31 cellular contexts compared by ENCODE assay signal in the genomic region with DNA sequence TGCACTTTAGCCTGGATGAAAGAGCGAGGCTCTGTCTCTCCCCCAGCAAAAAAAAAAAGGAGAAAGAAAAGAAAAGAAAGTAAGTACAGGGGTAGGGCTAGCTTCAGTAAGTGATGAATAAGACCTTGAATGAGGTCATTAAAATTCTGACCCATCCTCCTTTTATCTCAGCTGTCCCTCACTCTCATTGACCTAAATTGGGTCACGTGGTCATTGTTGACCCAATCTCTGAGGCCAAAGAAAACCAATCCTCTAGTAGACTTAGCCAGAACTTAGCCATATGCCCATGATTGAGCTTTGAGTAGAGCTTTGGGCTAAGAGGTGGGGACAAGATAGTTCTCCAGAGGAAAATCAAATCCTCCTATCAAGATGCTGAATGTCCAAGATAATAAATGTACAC.
DNase-seq lines count a peak whose midpoint lies in the region; ATAC-seq, FAIRE-seq and TF ChIP-seq lines count a peak whose summit lies in the region.
"Had no signal": no experiment of that assay in that cellular context is flagged by ENCODE, and none has a peak within 500 bp of the region (broad histone marks: within the 10 kb centered on the region; RNA-seq: fewer than 3 reads in every experiment).

No MANE protein-coding gene starts in this region.

- no peaks in the 10 kb centered on the region for H4K20me1 ChIP-seq in HepG2 (ENCODE audit: insufficient read depth, low read length)
- H4K20me1 ChIP-seq in K562 (replicated peaks; ENCODE audit: control insufficient read depth, insufficient read depth, low read length) = no peaks in the 10 kb centered on the region
- H4K20me1 ChIP-seq: BLaER1; BLaER1 treated with 17β-estradiol and CSF1 and Interleukin-3, amounts not matched to agents 10 nM and 100 nM had no signal

- no peaks in the 10 kb centered on the region for H3K4me1 ChIP-seq in HepG2 (ENCODE audit: insufficient read depth, low read length)
- H3K4me1 ChIP-seq in right lobe of liver = peaks cover 0 to 10% (median 0%) of the 10 kb centered on the region in 4 donors
- no peaks in the 10 kb centered on the region for H3K4me1 ChIP-seq in K562 (replicated peaks in 1 of 2; ENCODE audit: control insufficient read depth in 2 of 2, insufficient read depth in 2 of 2, low read length in 2 of 2)
- H3K4me1 ChIP-seq: A549; BE2C; BLaER1; BLaER1 treated with 17β-estradiol and CSF1 and Interleukin-3, amounts not matched to agents 10 nM and 100 nM; Caco-2 had no signal

- no peak for ATAC-seq in HepG2
- ATAC-seq in right lobe of liver = no peak
- ATAC-seq in K562 = no peak
- ATAC-seq in HG03457 (IDR thresholded peaks at IDR 0.05; ENCODE audit: unreplicated experiment) = no peak
- ATAC-seq: A549; CD8-positive, alpha-beta T cell had no signal

- DNase-seq in HepG2 (ENCODE audit: low spot score) = no peak
- no peak for DNase-seq in right lobe of liver
- no peak for DNase-seq in K562 (ENCODE audit: extremely low read depth in 1 of 4, low spot score in 3 of 4)
- DNase-seq: 8988T; ACHN; AML-193; BE2C; C1 segment of cervical spinal cord; Caco-2; Calu3; CD4-positive, alpha-beta memory T cell; CD4-positive, alpha-beta T cell; CD4-positive, CD25-positive, alpha-beta regulatory T cell; CD8-positive, alpha-beta memory T cell; CD8-positive, alpha-beta T cell; COR-L47; DMS 273 treated with DMSO at 0.1 percent for 48 hours; DMS153; DMS53; DMS79; DMS79 treated with DMSO at 0.1 percent for 48 hours; DND-41; EL had no signal

- no peak for TF ChIP-seq POLR2A in HepG2 (IDR thresholded peaks at IDR 0.05; ENCODE audit: insufficient read depth in 1 of 2, low read depth in 2 of 2, low read length in 2 of 2)
- TF ChIP-seq POLR2A in right lobe of liver (IDR thresholded peaks at IDR 0.05) = no peak
- TF ChIP-seq POLR2A in K562 (conservative IDR thresholded peaks at IDR 0.05) = no peak

- H3K4me3 ChIP-seq in HepG2 (replicated peaks in 1 of 3; ENCODE audit: insufficient read depth in 1 of 3, low read depth in 2 of 3, low read length in 3 of 3) = no peak overlapping the region
- no peak overlapping the region for H3K4me3 ChIP-seq in right lobe of liver
- H3K4me3 ChIP-seq in K562 = no peak overlapping the region
- H3K4me3 ChIP-seq: A549; BLaER1; BLaER1 treated with 17β-estradiol and CSF1 and Interleukin-3, amounts not matched to agents 10 nM and 100 nM had no signal

- in situ Hi-C loops in HepG2 (cut with HindIII; ENCODE audit: extremely low pct_ligation_motif_present, low pct_unique_long_range_greater_than_20kb) = no loop called here
- in situ Hi-C loops in K562 (cut with MboI) = no loop called here

- BruUV-seq in HepG2 (replicated peaks; lab: Mats Ljungman, UMichigan) (no TSS peak), K562 (replicated peaks; lab: Mats Ljungman, UMichigan) (no TSS peak)

- H3K27ac ChIP-seq in HepG2 (ENCODE audit: extremely low read length, insufficient read depth, low read length) (no peak overlapping the region), right lobe of liver (no peak overlapping the region), K562 (ENCODE audit: extremely low read depth, low read depth, low read length) (no peak overlapping the region)
- H3K27ac ChIP-seq: 22Rv1; A549; BLaER1; BLaER1 treated with 17β-estradiol and CSF1 and Interleukin-3, amounts not matched to agents 10 nM and 100 nM; C4-2B had no signal

- H3K4me2 ChIP-seq in HepG2 (ENCODE audit: low read depth, low read length) = no peak overlapping the region
- H3K4me2 ChIP-seq in K562 (ENCODE audit: insufficient read depth, low read length) = no peak overlapping the region
- H3K4me2 ChIP-seq: A549; BLaER1; BLaER1 treated with 17β-estradiol and CSF1 and Interleukin-3, amounts not matched to agents 10 nM and 100 nM had no signal

- H3K79me2 ChIP-seq in HepG2 (ENCODE audit: insufficient read depth, low read length) (no peaks in the 10 kb centered on the region), K562 (ENCODE audit: control insufficient read depth, insufficient read depth, low read length) (no peaks in the 10 kb centered on the region)

- POLR2A ChIA-PET in HepG2 (lab: Yijun Ruan, JAX) = no interaction called here
- POLR2A ChIA-PET in K562 (lab: Yijun Ruan, JAX) = interaction anchor here (0.6 kb wide), 2 partner anchors 137 to 180 kb away, joined by 3 read pairs; no protein-coding TSS in a partner anchor

- H3K9me3 ChIP-seq in HepG2 (ENCODE audit: low read length) (no peaks in the 10 kb centered on the region), right lobe of liver (no peaks in the 10 kb centered on the region), K562 (replicated peaks; ENCODE audit: control insufficient read depth, insufficient read depth, low read depth, low read length) (no peaks in the 10 kb centered on the region)
- H3K9me3 ChIP-seq: A549, BE2C, BLaER1 had no signal

- H3K36me3 ChIP-seq in HepG2 (replicated peaks in 1 of 2; ENCODE audit: control insufficient read depth in 1 of 2, insufficient read depth in 2 of 2, low read length in 2 of 2) = no peaks in the 10 kb centered on the region
- H3K36me3 ChIP-seq in right lobe of liver = no peaks in the 10 kb centered on the region
- no peaks in the 10 kb centered on the region for H3K36me3 ChIP-seq in K562 (ENCODE audit: control insufficient read depth, insufficient read depth, low read length)
- H3K36me3 ChIP-seq: BE2C; BLaER1; BLaER1 treated with 17β-estradiol and CSF1 and Interleukin-3, amounts not matched to agents 10 nM and 100 nM had no signal

- intact Hi-C loops in HepG2 (cut with micrococcal nuclease; ENCODE audit: unreplicated experiment) (no loop called here), right lobe of liver (cut with DNase I) (no loop called here), K562 (cut with micrococcal nuclease) (no loop called here)

- no peaks in the 10 kb centered on the region for H3K27me3 ChIP-seq in HepG2 (ENCODE audit: control insufficient read depth in 1 of 2, insufficient read depth in 2 of 2, low read length in 2 of 2)
- no peaks in the 10 kb centered on the region for H3K27me3 ChIP-seq in right lobe of liver
- H3K27me3 ChIP-seq in K562 (ENCODE audit: control insufficient read depth in 2 of 2, insufficient read depth in 2 of 2, low read length in 2 of 2) = no peaks in the 10 kb centered on the region
- H3K27me3 ChIP-seq: BE2C; BLaER1; BLaER1 treated with 17β-estradiol and CSF1 and Interleukin-3, amounts not matched to agents 10 nM and 100 nM had no signal

- H3K9me1 ChIP-seq in K562 (ENCODE audit: control insufficient read depth, insufficient read depth, low read length) = no peaks in the 10 kb centered on the region

- CTCF ChIA-PET in HepG2 (lab: Yijun Ruan, JAX; ENCODE audit: low intra/inter-chr PET ratio, low total read pairs) (no interaction called here), K562 (lab: Yijun Ruan, JAX; ENCODE audit: low intra/inter-chr PET ratio) (no interaction called here)

- 41% methylated on average over 2 of the region's 2 CpGs for WGBS in HepG2 (ENCODE audit: low lambda C conversion rate)
- WGBS in right lobe of liver (ENCODE audit: insufficient coverage, low coverage, low lambda C conversion rate, missing lambda C conversion rate) = 79% methylated on average over 2 of the region's 2 CpGs
- WGBS in K562 (ENCODE audit: insufficient coverage, low coverage, missing lambda C conversion rate) = 0% methylated on average over 2 of the region's 2 CpGs

- no peak for TF ChIP-seq EP300 in HepG2 (IDR thresholded peaks at IDR 0.05; ENCODE audit: low read depth in 2 of 2, low read length in 2 of 2)
- no peak for TF ChIP-seq EP300 in HepG2 (CRISPR knock-in tag; IDR thresholded peaks at IDR 0.05; ENCODE audit: borderline replicate concordance)
- TF ChIP-seq EP300 in K562 (IDR thresholded peaks at IDR 0.05; ENCODE audit: low read length) = no peak

- H3K9ac ChIP-seq in HepG2 (ENCODE audit: insufficient read depth, low read depth, low read length) = no peak overlapping the region
- no peak overlapping the region for H3K9ac ChIP-seq in K562 (ENCODE audit: insufficient read depth in 1 of 2, low read depth in 2 of 2, low read length in 2 of 2)
- H3K9ac ChIP-seq: BLaER1; BLaER1 treated with 17β-estradiol and CSF1 and Interleukin-3, amounts not matched to agents 10 nM and 100 nM had no signal

- TF ChIP-seq RAD21 in HepG2 (CRISPR knock-in tag; IDR thresholded peaks at IDR 0.05) = no peak
- TF ChIP-seq RAD21 in K562 (CRISPR knock-in tag; conservative IDR thresholded peaks at IDR 0.05 in 1 of 2, IDR thresholded peaks at IDR 0.05 in 1 of 2) = no peak

- TF ChIP-seq CTCF in HepG2 (CRISPR knock-in tag; IDR thresholded peaks at IDR 0.05) (no peak), right lobe of liver (IDR thresholded peaks at IDR 0.05) (no peak), K562 (IDR thresholded peaks at IDR 0.05 in 2 of 3, conservative IDR thresholded peaks at IDR 0.05 in 1 of 3; ENCODE audit: insufficient read depth in 2 of 3, low read depth in 1 of 3, low read length in 3 of 3) (no peak)

- FAIRE-seq in HepG2 (lab: Jason Lieb, UNC) = no peak
- peak; percentile 59 for FAIRE-seq in K562 (lab: Jason Lieb, UNC)
- FAIRE-seq: A204.1, A549, D721Med had no signal

- no peak overlapping the region for H2AFZ ChIP-seq in HepG2 (ENCODE audit: low read length)
- no peak overlapping the region for H2AFZ ChIP-seq in K562 (ENCODE audit: low read depth, low read length)

TF ChIP-seq in HepG2, 621 proteins besides CTCF, POLR2A, EP300 and RAD21 (continues in another document):
- TF ChIP-seq PCBP2 (optimal IDR thresholded peaks at IDR 0.05; ENCODE audit: low read depth, low read length, poor library complexity, severe bottlenecking) (no peak), RARG (CRISPR knock-in tag; IDR thresholded peaks at IDR 0.05; ENCODE audit: low read depth) (no peak), ZKSCAN1 (IDR thresholded peaks at IDR 0.05; ENCODE audit: low read length) (no peak)
- TF ChIP-seq, protein P1, sequence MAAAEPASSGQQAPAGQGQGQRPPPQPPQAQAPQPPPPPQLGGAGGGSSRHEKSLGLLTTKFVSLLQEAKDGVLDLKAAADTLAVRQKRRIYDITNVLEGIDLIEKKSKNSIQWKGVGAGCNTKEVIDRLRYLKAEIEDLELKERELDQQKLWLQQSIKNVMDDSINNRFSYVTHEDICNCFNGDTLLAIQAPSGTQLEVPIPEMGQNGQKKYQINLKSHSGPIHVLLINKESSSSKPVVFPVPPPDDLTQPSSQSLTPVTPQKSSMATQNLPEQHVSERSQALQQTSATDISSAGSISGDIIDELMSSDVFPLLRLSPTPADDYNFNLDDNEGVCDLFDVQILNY (CRISPR knock-in tag; conservative IDR thresholded peaks at IDR 0.05) = no peak

TF ChIP-seq in K562, 482 proteins besides CTCF, POLR2A, EP300 and RAD21 (continues in another document):
- TF ChIP-seq, protein P2, sequence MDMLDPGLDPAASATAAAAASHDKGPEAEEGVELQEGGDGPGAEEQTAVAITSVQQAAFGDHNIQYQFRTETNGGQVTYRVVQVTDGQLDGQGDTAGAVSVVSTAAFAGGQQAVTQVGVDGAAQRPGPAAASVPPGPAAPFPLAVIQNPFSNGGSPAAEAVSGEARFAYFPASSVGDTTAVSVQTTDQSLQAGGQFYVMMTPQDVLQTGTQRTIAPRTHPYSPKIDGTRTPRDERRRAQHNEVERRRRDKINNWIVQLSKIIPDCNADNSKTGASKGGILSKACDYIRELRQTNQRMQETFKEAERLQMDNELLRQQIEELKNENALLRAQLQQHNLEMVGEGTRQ (CRISPR knock-in tag; IDR thresholded peaks at IDR 0.05) = peak; percentile 49; the same call in 1 of the 2 replicates

Comparison
In these comparisons a context has a peak if more than half of its experiments do, and no peak if none do; other contexts are left out.
1. Of the 241 proteins assayed by ChIP-seq in both HepG2 and K562: peak only in HepG2: none; only in K562: TFE3; in both: RAD51; in neither: 237; mixed calls (peak in some experiments, not most) for 2.